ENCODE assay signal across 10 cellular contexts in genomic region chr5:132418876-132419275, GRCh38. TPM values are rescaled to one million over a fixed set of nuclear protein-coding genes. Genes with fewer than 3 reads are reported as not detected.
DNase-seq lines count a peak whose midpoint lies in the region; ATAC-seq and TF ChIP-seq lines count a peak whose summit lies in the region.
"Had no signal": no experiment of that assay in that cellular context is flagged by ENCODE, and none has a peak within 500 bp of the region (broad histone marks: within the 10 kb centered on the region; RNA-seq: fewer than 3 reads in every experiment).

No MANE protein-coding gene starts in this region.

- H3K36me3 ChIP-seq in esophagus muscularis mucosa (peaks cover 0 to 8% (median 0%) of the 10 kb centered on the region in 4 donors), skeletal muscle tissue (ENCODE audit: control insufficient read depth in 3 of 3, insufficient read depth in 3 of 3, low read length in 3 of 3) (peaks cover 5 to 13% (median 5%) of the 10 kb centered on the region in 3 donors), prostate gland (no peaks in the 10 kb centered on the region)
- H3K36me3 ChIP-seq: brain microvascular endothelial cell had no signal

- H3K9ac ChIP-seq in skeletal muscle tissue (ENCODE audit: low read depth in 1 of 3, low read length in 3 of 3): no peak overlapping the region

- no peaks in the 10 kb centered on the region for H3K9me3 ChIP-seq in esophagus muscularis mucosa
- H3K9me3 ChIP-seq in skeletal muscle tissue (ENCODE audit: control insufficient read depth in 3 of 3, low read length in 3 of 3): no peaks in the 10 kb centered on the region
- no peaks in the 10 kb centered on the region for H3K9me3 ChIP-seq in prostate gland

- intact Hi-C loops in esophagus muscularis mucosa (cut with DNase I) (no loop called here), prostate gland (cut with DNase I) (loop anchor here (2.0 kb wide), 2 partner anchors 72 to 82 kb away; partner anchors contain the start of gene IRF1)

- ATAC-seq in HG03139 (IDR thresholded peaks at IDR 0.05; ENCODE audit: unreplicated experiment): no peak

- TF ChIP-seq POLR2A in esophagus muscularis mucosa (IDR thresholded peaks at IDR 0.05; ENCODE audit: low read depth) (no peak), prostate gland (IDR thresholded peaks at IDR 0.05) (no peak)

- H3K4me3 ChIP-seq in esophagus muscularis mucosa (no peak overlapping the region), skeletal muscle tissue (ENCODE audit: low read length in 3 of 3) (no peak overlapping the region), prostate gland (no peak overlapping the region)

- no peak for TF ChIP-seq EP300 in esophagus muscularis mucosa (IDR thresholded peaks at IDR 0.05)

- H3K27me3 ChIP-seq in esophagus muscularis mucosa (no peaks in the 10 kb centered on the region), skeletal muscle tissue (ENCODE audit: control insufficient read depth in 3 of 3, insufficient read depth in 3 of 3, low read length in 3 of 3) (no peaks in the 10 kb centered on the region), prostate gland (replicated peaks; ENCODE audit: insufficient read depth) (no peaks in the 10 kb centered on the region)
- H3K27me3 ChIP-seq: brain microvascular endothelial cell had no signal

- DNase-seq in NCI-H1105 treated with DMSO at 0.1 percent for 48 hours (lab: John Stamatoyannopoulos, UW): peak; percentile 25
- no peak for DNase-seq in NCI-H1105 (lab: John Stamatoyannopoulos, UW)
- peak; percentile 41 for DNase-seq in RPMI7951 (ENCODE audit: low read depth)
- DNase-seq in esophagus muscularis mucosa (ENCODE audit: extremely low spot score): peak; percentile 47
- no peak for DNase-seq in COR-L47 (lab: John Stamatoyannopoulos, UW)
- DNase-seq in prostate gland (ENCODE audit: low spot score): no peak

- H3K4me1 ChIP-seq in esophagus muscularis mucosa (peaks cover 94 to 100% (median 98%) of the 10 kb centered on the region in 4 donors), skeletal muscle tissue (ENCODE audit: control insufficient read depth in 3 of 3, insufficient read depth in 3 of 3, low read length in 3 of 3) (peaks cover 82 to 89% (median 83%) of the 10 kb centered on the region in 3 donors), prostate gland (replicated peaks) (peaks cover 18% of the 10 kb centered on the region)

- TF ChIP-seq CTCF in esophagus muscularis mucosa (IDR thresholded peaks at IDR 0.05) (no peak), prostate gland (IDR thresholded peaks at IDR 0.05) (no peak)

- WGBS in esophagus muscularis mucosa: 85% methylated on average over 2 of the region's 2 CpGs
- WGBS in prostate gland: 90% methylated on average over 2 of the region's 2 CpGs

- H3K27ac ChIP-seq in esophagus muscularis mucosa (replicated peaks in 1 of 4): peak overlapping the region; percentile 65 to 99 (median 84)
- H3K27ac ChIP-seq in skeletal muscle tissue (ENCODE audit: low read depth, low read length): peak overlapping the region; percentile 3
- H3K27ac ChIP-seq in prostate gland: peak overlapping the region in 1 of 2 donors; percentile 50
- H3K27ac ChIP-seq: 22Rv1 had no signal

RNA-seq across cellular contexts. Expression of gene SLC22A5, which starts 49.4 kb away (rescaled TPM):
- total RNA-seq in RPMI7951 (2014; rRNA removed; shearing (Covaris generic)): 2.5 and 4.0 TPM in 2 replicates
- 1 to 10 TPM; 6.2 to 8.8 (median 7.5) TPM for total RNA-seq in esophagus muscularis mucosa
- total RNA-seq in skeletal muscle tissue: 2.1 TPM
- total RNA-seq in prostate gland: 10 to 100 TPM; 26.2 to 37.5 TPM

Comparison
In these comparisons a context has a peak if more than half of its experiments do, and no peak if none do; other contexts are left out.
1. DNase-seq: peak in NCI-H1105 treated with DMSO at 0.1 percent for 48 hours (single experiment), RPMI7951 (single experiment) and esophagus muscularis mucosa (single experiment); none in NCI-H1105 (single experiment), COR-L47 (single experiment) and prostate gland (single experiment).